In genomic region chr6:21908117-21908848, GRCh38 we compare ENCODE assay signal across 3 cellular contexts.
TF ChIP-seq lines count a peak whose summit lies in the region.

No MANE protein-coding gene starts in this region.

TF ChIP-seq in GM23338, 12 proteins besides CTCF, POLR2A, EP300 and RAD21 (continues in another document):
- TF ChIP-seq, protein P1, sequence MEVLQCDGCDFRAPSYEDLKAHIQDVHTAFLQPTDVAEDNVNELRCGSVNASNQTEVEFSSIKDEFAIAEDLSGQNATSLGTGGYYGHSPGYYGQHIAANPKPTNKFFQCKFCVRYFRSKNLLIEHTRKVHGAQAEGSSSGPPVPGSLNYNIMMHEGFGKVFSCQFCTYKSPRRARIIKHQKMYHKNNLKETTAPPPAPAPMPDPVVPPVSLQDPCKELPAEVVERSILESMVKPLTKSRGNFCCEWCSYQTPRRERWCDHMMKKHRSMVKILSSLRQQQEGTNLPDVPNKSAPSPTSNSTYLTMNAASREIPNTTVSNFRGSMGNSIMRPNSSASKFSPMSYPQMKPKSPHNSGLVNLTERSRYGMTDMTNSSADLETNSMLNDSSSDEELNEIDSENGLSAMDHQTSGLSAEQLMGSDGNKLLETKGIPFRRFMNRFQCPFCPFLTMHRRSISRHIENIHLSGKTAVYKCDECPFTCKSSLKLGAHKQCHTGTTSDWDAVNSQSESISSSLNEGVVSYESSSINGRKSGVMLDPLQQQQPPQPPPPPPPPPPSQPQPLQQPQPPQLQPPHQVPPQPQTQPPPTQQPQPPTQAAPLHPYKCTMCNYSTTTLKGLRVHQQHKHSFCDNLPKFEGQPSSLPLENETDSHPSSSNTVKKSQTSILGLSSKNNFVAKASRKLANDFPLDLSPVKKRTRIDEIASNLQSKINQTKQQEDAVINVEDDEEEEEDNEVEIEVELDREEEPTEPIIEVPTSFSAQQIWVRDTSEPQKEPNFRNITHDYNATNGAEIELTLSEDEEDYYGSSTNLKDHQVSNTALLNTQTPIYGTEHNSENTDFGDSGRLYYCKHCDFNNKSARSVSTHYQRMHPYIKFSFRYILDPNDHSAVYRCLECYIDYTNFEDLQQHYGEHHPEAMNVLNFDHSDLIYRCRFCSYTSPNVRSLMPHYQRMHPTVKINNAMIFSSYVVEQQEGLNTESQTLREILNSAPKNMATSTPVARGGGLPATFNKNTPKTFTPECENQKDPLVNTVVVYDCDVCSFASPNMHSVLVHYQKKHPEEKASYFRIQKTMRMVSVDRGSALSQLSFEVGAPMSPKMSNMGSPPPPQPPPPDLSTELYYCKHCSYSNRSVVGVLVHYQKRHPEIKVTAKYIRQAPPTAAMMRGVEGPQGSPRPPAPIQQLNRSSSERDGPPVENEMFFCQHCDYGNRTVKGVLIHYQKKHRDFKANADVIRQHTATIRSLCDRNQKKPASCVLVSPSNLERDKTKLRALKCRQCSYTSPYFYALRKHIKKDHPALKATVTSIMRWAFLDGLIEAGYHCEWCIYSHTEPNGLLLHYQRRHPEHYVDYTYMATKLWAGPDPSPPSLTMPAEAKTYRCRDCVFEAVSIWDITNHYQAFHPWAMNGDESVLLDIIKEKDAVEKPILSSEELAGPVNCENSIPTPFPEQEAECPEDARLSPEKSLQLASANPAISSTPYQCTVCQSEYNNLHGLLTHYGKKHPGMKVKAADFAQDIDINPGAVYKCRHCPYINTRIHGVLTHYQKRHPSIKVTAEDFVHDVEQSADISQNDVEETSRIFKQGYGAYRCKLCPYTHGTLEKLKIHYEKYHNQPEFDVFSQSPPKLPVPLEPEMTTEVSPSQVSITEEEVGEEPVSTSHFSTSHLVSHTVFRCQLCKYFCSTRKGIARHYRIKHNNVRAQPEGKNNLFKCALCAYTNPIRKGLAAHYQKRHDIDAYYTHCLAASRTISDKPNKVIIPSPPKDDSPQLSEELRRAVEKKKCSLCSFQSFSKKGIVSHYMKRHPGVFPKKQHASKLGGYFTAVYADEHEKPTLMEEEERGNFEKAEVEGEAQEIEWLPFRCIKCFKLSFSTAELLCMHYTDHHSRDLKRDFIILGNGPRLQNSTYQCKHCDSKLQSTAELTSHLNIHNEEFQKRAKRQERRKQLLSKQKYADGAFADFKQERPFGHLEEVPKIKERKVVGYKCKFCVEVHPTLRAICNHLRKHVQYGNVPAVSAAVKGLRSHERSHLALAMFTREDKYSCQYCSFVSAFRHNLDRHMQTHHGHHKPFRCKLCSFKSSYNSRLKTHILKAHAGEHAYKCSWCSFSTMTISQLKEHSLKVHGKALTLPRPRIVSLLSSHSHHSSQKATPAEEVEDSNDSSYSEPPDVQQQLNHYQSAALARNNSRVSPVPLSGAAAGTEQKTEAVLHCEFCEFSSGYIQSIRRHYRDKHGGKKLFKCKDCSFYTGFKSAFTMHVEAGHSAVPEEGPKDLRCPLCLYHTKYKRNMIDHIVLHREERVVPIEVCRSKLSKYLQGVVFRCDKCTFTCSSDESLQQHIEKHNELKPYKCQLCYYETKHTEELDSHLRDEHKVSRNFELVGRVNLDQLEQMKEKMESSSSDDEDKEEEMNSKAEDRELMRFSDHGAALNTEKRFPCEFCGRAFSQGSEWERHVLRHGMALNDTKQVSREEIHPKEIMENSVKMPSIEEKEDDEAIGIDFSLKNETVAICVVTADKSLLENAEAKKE (CRISPR knock-in tag; IDR thresholded peaks at IDR 0.05), result no peak
- TF ChIP-seq JUNB (IDR thresholded peaks at IDR 0.05; ENCODE audit: unreplicated experiment) (no peak), ZNF114 (CRISPR knock-in tag; IDR thresholded peaks at IDR 0.05) (no peak), NANOG (IDR thresholded peaks at IDR 0.05; ENCODE audit: borderline replicate concordance) (no peak), EZH2 (IDR thresholded peaks at IDR 0.05; ENCODE audit: low read depth, unreplicated experiment) (no peak), STAT1 (IDR thresholded peaks at IDR 0.05; ENCODE audit: unreplicated experiment) (no peak), EZH2phosphoT487 (IDR thresholded peaks at IDR 0.05; ENCODE audit: unreplicated experiment) (no peak), CREB1 (CRISPR knock-in tag; IDR thresholded peaks at IDR 0.05; ENCODE audit: low read depth) (no peak)

TF ChIP-seq in IMR-90, 13 proteins besides CTCF, POLR2A, EP300 and RAD21:
- TF ChIP-seq MXI1 (IDR thresholded peaks at IDR 0.05; ENCODE audit: borderline replicate concordance, low read depth, low read length), result no peak
- peak; percentile 36; the same call in 1 of the 2 replicates for TF ChIP-seq MAFK (IDR thresholded peaks at IDR 0.05; ENCODE audit: low read depth, low read length)
TF ChIP-seq in IMR-90: peak in this region for 1.

TF ChIP-seq in H1, 55 proteins besides CTCF, POLR2A, EP300 and RAD21:
- no peak for TF ChIP-seq BCL11A (IDR thresholded peaks at IDR 0.05; ENCODE audit: low read depth in 2 of 2, low read length in 2 of 2)
- TF ChIP-seq TEAD4 (IDR thresholded peaks at IDR 0.05; ENCODE audit: low read depth, low read length), result peak; percentile 72
- no peak for TF ChIP-seq BACH1 (IDR thresholded peaks at IDR 0.05; ENCODE audit: low read length)
- TF ChIP-seq TAF1 (IDR thresholded peaks at IDR 0.05; ENCODE audit: low read depth, low read length), result no peak
- TF ChIP-seq MAFK (IDR thresholded peaks at IDR 0.05; ENCODE audit: low read depth, low read length), result no peak
- no peak for TF ChIP-seq ZNF274 (IDR thresholded peaks at IDR 0.05; ENCODE audit: borderline replicate concordance, extremely low read depth, low read length)
- TF ChIP-seq SP4 (IDR thresholded peaks at IDR 0.05; ENCODE audit: low read length), result no peak
- TF ChIP-seq POLR2AphosphoS5 (IDR thresholded peaks at IDR 0.05; ENCODE audit: low read depth, low read length), result no peak
- TF ChIP-seq YY1 (IDR thresholded peaks at IDR 0.05; ENCODE audit: low read depth, low read length), result peak; percentile 98
- no peak for TF ChIP-seq ASH2L (IDR thresholded peaks at IDR 0.05; ENCODE audit: low read length)
- no peak for TF ChIP-seq TBP (IDR thresholded peaks at IDR 0.05; ENCODE audit: low read depth, low read length)
- no peak for TF ChIP-seq CBX5 (IDR thresholded peaks at IDR 0.05; ENCODE audit: low read depth, low read length)
- no peak for TF ChIP-seq HDAC6 (IDR thresholded peaks at IDR 0.05; ENCODE audit: low read depth, low read length)
- TF ChIP-seq RFX5 (IDR thresholded peaks at IDR 0.05; ENCODE audit: borderline replicate concordance, low read depth, low read length), result no peak
- TF ChIP-seq NANOG (IDR thresholded peaks at IDR 0.05; ENCODE audit: insufficient read depth, low read depth, low read length, poor library complexity, severe bottlenecking), result no peak
